1 cellular context compared by ENCODE assay signal in genomic region chr3:129313983-129314756, GRCh38.
TF ChIP-seq lines count a peak whose summit lies in the region.

No MANE protein-coding gene starts in this region.

TF ChIP-seq in SK-N-SH, 30 proteins besides CTCF, POLR2A, EP300 and RAD21 (continued from another document):
- TF ChIP-seq SIN3A (IDR thresholded peaks at IDR 0.05; ENCODE audit: borderline replicate concordance, low read depth, low read length) (0 out of 2 replicates have a peak, but pooled peaks have one; percentile 31), RXRA (IDR thresholded peaks at IDR 0.05; ENCODE audit: borderline replicate concordance, low read depth) (no peak), GATA2 (CRISPR knock-in tag; IDR thresholded peaks at IDR 0.05) (no peak), JUND (IDR thresholded peaks at IDR 0.05) (no peak), RFX5 (IDR thresholded peaks at IDR 0.05; ENCODE audit: low read length) (no peak)
